ENCODE assay signal across 25 cellular contexts in genomic region chr6:72421387-72421786, GRCh38.
"Had no signal": no experiment of that assay in that cellular context is flagged by ENCODE, and none has a peak within 500 bp of the region (broad histone marks: within the 10 kb centered on the region; RNA-seq: fewer than 3 reads in every experiment).

No MANE protein-coding gene starts in this region.

- H3K27ac ChIP-seq: brain microvascular endothelial cell, gastroesophageal sphincter, parathyroid adenoma, psoas muscle, sigmoid colon, thoracic aorta had no signal

- H3K79me2 ChIP-seq: parathyroid adenoma had no signal

- H3K9me3 ChIP-seq: gastroesophageal sphincter, psoas muscle, sigmoid colon, thoracic aorta had no signal

- H3K27ac Mint-ChIP-seq: activated CD4-positive, alpha-beta memory T cell treated with anti-CD3 and anti-CD28 coated beads, Interleukin-2, amount 10 ng/mL, durations not matched to agents 7 days and 5 days; activated CD4-positive, alpha-beta T cell treated with anti-CD3 and anti-CD28 coated beads, Interleukin-2, amount 10 ng/mL, durations not matched to agents 7 days and 5 days; activated T-helper 17 cell treated with anti-CD3 and anti-CD28 coated beads, Interleukin-2, amount 50 U/mL, for 72 hours; stimulated activated effector memory CD8-positive, alpha-beta T cell treated with anti-CD3 and anti-CD28 coated beads, Interleukin-12 subunit alpha, Interleukin-12 subunit beta, amount 100 ng/mL, for 72 hours; stimulated activated naive CD8-positive, alpha-beta T cell treated with anti-CD3 and anti-CD28 coated beads, Interleukin-15, Interleukin-2, amounts not matched to agents 100 ng/mL and 50 ng/mL, for 24 hours; WTC11 had no signal

- H3K9me3 Mint-ChIP-seq: activated CD4-positive, alpha-beta memory T cell treated with anti-CD3 and anti-CD28 coated beads, Interleukin-2, amount 10 ng/mL, durations not matched to agents 7 days and 5 days; activated CD4-positive, alpha-beta T cell treated with anti-CD3 and anti-CD28 coated beads, Interleukin-2, amount 10 ng/mL, durations not matched to agents 7 days and 5 days; activated T-cell treated with anti-CD3 and anti-CD28 coated beads, Interleukin-2, amount 50 U/mL, for 4 hours; activated T-helper 17 cell treated with anti-CD3 and anti-CD28 coated beads, Interleukin-2, amount 50 U/mL, for 72 hours; stimulated activated effector memory CD8-positive, alpha-beta T cell treated with anti-CD3 and anti-CD28 coated beads, Interleukin-12 subunit alpha, Interleukin-12 subunit beta, amount 100 ng/mL, for 72 hours; stimulated activated naive CD8-positive, alpha-beta T cell treated with anti-CD3 and anti-CD28 coated beads, Interleukin-15, Interleukin-2, amounts not matched to agents 100 ng/mL and 50 ng/mL, for 24 hours; WTC11 had no signal

- H3K36me3 ChIP-seq: brain microvascular endothelial cell, gastroesophageal sphincter, sigmoid colon, thoracic aorta had no signal

- H3K4me1 Mint-ChIP-seq: activated CD4-positive, alpha-beta memory T cell treated with anti-CD3 and anti-CD28 coated beads, Interleukin-2, amount 10 ng/mL, durations not matched to agents 7 days and 5 days; activated CD4-positive, alpha-beta T cell treated with anti-CD3 and anti-CD28 coated beads, Interleukin-2, amount 10 ng/mL, durations not matched to agents 7 days and 5 days; activated T-helper 17 cell treated with anti-CD3 and anti-CD28 coated beads, Interleukin-2, amount 50 U/mL, for 72 hours; stimulated activated effector memory CD8-positive, alpha-beta T cell treated with anti-CD3 and anti-CD28 coated beads, Interleukin-12 subunit alpha, Interleukin-12 subunit beta, amount 100 ng/mL, for 72 hours had no signal

- H2AFZ ChIP-seq: parathyroid adenoma had no signal

- ATAC-seq: activated T-cell treated with anti-CD3 and anti-CD28 coated beads, Interleukin-2, amount 50 U/mL, for 4 hours; activated T-helper 17 cell treated with anti-CD3 and anti-CD28 coated beads, Interleukin-2, amount 50 U/mL, for 72 hours; gastroesophageal sphincter; left colon; psoas muscle had no signal

- DNase-seq: activated CD4-positive, alpha-beta memory T cell treated with anti-CD3 and anti-CD28 coated beads, Interleukin-2, amount 10 ng/mL, durations not matched to agents 7 days and 5 days; activated CD4-positive, alpha-beta T cell treated with anti-CD3 and anti-CD28 coated beads for 1 hour; activated CD4-positive, alpha-beta T cell treated with anti-CD3 and anti-CD28 coated beads, Interleukin-2, amount 10 ng/mL, durations not matched to agents 7 days and 5 days; activated gamma-delta T cell treated with Interleukin-2 at 50 U/mL for 16 hours; activated naive CD4-positive, alpha-beta T cell treated with anti-CD3 and anti-CD28 coated beads, Interleukin-2, amount 50 U/mL, for 16 hours; activated T-cell treated with anti-CD3 and anti-CD28 coated beads, Interleukin-2, amount 50 U/mL, for 4 hours; brain microvascular endothelial cell; caudate nucleus; cortex of kidney; hippocampal formation; kidney; left colon; naive B cell; nucleus accumbens; psoas muscle; sigmoid colon; small intestine; stimulated activated CD4-positive, alpha-beta T cell treated with anti-CD3 and anti-CD28 coated beads, Interleukin-4, amount 100 ng/mL, for 24 hours had no signal

- H3K4me3 Mint-ChIP-seq: activated CD4-positive, alpha-beta memory T cell treated with anti-CD3 and anti-CD28 coated beads, Interleukin-2, amount 10 ng/mL, durations not matched to agents 7 days and 5 days; activated CD4-positive, alpha-beta T cell treated with anti-CD3 and anti-CD28 coated beads, Interleukin-2, amount 10 ng/mL, durations not matched to agents 7 days and 5 days; activated T-cell treated with anti-CD3 and anti-CD28 coated beads, Interleukin-2, amount 50 U/mL, for 4 hours; activated T-helper 17 cell treated with anti-CD3 and anti-CD28 coated beads, Interleukin-2, amount 50 U/mL, for 72 hours; naive B cell; stimulated activated effector memory CD8-positive, alpha-beta T cell treated with anti-CD3 and anti-CD28 coated beads, Interleukin-12 subunit alpha, Interleukin-12 subunit beta, amount 100 ng/mL, for 72 hours; stimulated activated naive CD8-positive, alpha-beta T cell treated with anti-CD3 and anti-CD28 coated beads, Interleukin-15, Interleukin-2, amounts not matched to agents 100 ng/mL and 50 ng/mL, for 24 hours; WTC11 had no signal

- H3K36me3 Mint-ChIP-seq: naive B cell; stimulated activated effector memory CD8-positive, alpha-beta T cell treated with anti-CD3 and anti-CD28 coated beads, Interleukin-12 subunit alpha, Interleukin-12 subunit beta, amount 100 ng/mL, for 72 hours; WTC11 had no signal

- H3K4me3 ChIP-seq: gastroesophageal sphincter, psoas muscle, sigmoid colon, thoracic aorta had no signal

- H3K4me1 ChIP-seq: parathyroid adenoma, psoas muscle, sigmoid colon had no signal

- H3K9ac ChIP-seq: parathyroid adenoma had no signal

- H3K27me3 ChIP-seq: brain microvascular endothelial cell, gastroesophageal sphincter, sigmoid colon had no signal
